ENCODE assay signal across 2 cellular contexts in the genomic region with DNA sequence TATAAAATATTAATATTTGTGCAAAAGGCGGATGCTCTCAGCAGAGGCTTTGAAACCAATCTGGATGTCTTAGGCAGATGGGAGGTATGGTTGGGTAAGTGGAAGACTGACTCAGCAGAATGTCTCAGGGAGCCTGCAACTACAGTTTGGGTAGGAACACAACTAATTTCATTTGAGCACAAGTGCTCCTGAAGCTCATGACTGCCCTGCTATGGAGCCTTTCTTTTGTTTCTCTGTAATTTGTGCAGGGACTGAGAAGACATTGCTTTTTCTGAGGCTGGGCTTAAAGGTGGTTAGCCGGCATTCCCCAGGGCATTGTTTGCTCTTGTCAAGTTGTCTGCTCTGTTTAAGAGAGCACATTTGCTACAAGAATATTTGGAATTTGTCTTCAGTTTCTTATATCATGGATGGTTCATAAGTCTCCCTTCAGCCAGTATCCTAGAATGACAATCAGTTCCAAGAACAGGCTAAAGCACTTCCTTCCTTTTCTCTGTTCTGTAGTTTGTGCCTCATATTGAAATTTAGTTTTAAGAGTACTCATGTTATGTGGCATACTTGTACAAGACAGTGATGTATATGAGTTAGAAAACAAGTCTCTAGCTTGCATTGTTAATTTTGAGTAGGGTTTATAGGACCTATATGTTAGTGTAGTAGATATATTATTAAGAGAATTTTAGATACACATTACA.
TF ChIP-seq lines count a peak whose summit lies in the region.

No MANE protein-coding gene starts in this region.

TF ChIP-seq in IMR-90, 13 proteins besides CTCF, POLR2A, EP300 and RAD21:
- no peak for TF ChIP-seq RCOR1 (IDR thresholded peaks at IDR 0.05; ENCODE audit: insufficient replicate concordance, low read length)
- peak; percentile 73 for TF ChIP-seq MAFK (IDR thresholded peaks at IDR 0.05; ENCODE audit: low read depth, low read length)
- no peak for TF ChIP-seq MXI1 (IDR thresholded peaks at IDR 0.05; ENCODE audit: borderline replicate concordance, low read depth, low read length)
TF ChIP-seq in IMR-90: peak in this region for 1.

TF ChIP-seq in HepG2, 621 proteins besides CTCF, POLR2A, EP300 and RAD21:
- TF ChIP-seq MAFK (conservative IDR thresholded peaks at IDR 0.05 in 1 of 2, IDR thresholded peaks at IDR 0.05 in 1 of 2; ENCODE audit: low read length in 2 of 2) (peak; percentile 65 to 84), NFE2L2 (IDR thresholded peaks at IDR 0.05; ENCODE audit: low read length) (no peak), MAFF (IDR thresholded peaks at IDR 0.05; ENCODE audit: low read depth, low read length) (peak; percentile 71)
TF ChIP-seq in HepG2: peak in this region for 2.
